1 cellular context compared by ENCODE assay signal in the genomic region with DNA sequence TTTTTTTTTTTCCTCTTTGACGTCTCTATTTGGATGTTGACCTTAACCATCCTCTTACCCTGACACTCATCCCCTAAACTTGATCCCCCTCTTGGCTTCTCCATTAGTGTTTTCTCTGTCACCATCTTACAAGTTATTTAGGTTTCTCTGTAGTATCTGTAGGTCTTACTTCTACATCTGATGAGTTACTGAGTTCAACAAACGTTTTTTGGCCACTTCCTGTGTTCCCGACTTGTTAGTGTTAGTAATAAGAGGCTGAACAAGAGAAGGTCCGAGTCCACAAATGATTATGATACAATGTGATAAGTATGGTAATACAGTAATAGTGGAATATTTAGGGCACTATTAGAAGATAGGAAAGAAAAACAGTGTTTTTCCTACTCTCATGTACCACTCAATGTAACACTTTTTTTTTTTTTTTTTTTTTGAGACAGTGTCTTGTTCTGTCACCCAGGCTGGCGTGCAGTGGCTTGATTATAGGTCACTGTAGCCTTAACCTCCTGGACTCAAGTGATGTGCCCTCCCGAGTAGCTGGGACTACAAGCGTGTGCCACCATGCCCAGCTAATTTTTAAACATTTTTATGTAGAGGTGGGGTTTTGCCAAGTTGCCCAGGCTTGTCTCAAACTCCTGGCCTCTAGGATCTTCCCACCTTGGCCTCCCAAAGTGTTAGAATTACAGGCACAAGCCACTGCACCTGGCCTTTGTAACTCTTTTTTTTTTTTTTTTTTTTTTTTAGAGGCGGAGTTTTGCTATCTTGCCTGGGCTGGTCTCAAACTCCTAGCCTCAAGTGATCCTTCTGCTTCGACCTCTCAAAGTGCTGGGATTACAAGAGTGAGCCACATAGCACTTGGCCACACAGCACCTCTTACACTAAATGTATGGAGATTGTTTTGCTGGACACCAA.
TF ChIP-seq lines count a peak whose summit lies in the region.

No MANE protein-coding gene starts in this region.

TF ChIP-seq in WTC11, 78 proteins besides CTCF, POLR2A, EP300 and RAD21 (continued from another document):
- TF ChIP-seq, protein P1, sequence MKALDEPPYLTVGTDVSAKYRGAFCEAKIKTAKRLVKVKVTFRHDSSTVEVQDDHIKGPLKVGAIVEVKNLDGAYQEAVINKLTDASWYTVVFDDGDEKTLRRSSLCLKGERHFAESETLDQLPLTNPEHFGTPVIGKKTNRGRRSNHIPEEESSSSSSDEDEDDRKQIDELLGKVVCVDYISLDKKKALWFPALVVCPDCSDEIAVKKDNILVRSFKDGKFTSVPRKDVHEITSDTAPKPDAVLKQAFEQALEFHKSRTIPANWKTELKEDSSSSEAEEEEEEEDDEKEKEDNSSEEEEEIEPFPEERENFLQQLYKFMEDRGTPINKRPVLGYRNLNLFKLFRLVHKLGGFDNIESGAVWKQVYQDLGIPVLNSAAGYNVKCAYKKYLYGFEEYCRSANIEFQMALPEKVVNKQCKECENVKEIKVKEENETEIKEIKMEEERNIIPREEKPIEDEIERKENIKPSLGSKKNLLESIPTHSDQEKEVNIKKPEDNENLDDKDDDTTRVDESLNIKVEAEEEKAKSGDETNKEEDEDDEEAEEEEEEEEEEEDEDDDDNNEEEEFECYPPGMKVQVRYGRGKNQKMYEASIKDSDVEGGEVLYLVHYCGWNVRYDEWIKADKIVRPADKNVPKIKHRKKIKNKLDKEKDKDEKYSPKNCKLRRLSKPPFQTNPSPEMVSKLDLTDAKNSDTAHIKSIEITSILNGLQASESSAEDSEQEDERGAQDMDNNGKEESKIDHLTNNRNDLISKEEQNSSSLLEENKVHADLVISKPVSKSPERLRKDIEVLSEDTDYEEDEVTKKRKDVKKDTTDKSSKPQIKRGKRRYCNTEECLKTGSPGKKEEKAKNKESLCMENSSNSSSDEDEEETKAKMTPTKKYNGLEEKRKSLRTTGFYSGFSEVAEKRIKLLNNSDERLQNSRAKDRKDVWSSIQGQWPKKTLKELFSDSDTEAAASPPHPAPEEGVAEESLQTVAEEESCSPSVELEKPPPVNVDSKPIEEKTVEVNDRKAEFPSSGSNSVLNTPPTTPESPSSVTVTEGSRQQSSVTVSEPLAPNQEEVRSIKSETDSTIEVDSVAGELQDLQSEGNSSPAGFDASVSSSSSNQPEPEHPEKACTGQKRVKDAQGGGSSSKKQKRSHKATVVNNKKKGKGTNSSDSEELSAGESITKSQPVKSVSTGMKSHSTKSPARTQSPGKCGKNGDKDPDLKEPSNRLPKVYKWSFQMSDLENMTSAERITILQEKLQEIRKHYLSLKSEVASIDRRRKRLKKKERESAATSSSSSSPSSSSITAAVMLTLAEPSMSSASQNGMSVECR (CRISPR knock-in tag; IDR thresholded peaks at IDR 0.05; ENCODE audit: borderline replicate concordance): no peak
- TF ChIP-seq CREB1 (CRISPR knock-in tag; IDR thresholded peaks at IDR 0.05): no peak
- TF ChIP-seq NR1H2 (CRISPR knock-in tag; IDR thresholded peaks at IDR 0.05): no peak
- TF ChIP-seq, protein P2, sequence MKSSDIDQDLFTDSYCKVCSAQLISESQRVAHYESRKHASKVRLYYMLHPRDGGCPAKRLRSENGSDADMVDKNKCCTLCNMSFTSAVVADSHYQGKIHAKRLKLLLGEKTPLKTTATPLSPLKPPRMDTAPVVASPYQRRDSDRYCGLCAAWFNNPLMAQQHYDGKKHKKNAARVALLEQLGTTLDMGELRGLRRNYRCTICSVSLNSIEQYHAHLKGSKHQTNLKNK (CRISPR knock-in tag; IDR thresholded peaks at IDR 0.05): no peak
- TF ChIP-seq HMGXB4 (CRISPR knock-in tag; IDR thresholded peaks at IDR 0.05): no peak
- TF ChIP-seq, protein P3, sequence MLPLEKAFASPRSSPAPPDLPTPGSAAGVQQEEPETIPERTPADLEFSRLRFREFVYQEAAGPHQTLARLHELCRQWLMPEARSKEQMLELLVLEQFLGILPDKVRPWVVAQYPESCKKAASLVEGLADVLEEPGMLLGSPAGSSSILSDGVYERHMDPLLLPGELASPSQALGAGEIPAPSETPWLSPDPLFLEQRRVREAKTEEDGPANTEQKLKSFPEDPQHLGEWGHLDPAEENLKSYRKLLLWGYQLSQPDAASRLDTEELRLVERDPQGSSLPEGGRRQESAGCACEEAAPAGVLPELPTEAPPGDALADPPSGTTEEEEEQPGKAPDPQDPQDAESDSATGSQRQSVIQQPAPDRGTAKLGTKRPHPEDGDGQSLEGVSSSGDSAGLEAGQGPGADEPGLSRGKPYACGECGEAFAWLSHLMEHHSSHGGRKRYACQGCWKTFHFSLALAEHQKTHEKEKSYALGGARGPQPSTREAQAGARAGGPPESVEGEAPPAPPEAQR (CRISPR knock-in tag; IDR thresholded peaks at IDR 0.05): no peak
- TF ChIP-seq PRRX2 (CRISPR knock-in tag; IDR thresholded peaks at IDR 0.05): no peak
- no peak for TF ChIP-seq ZNF317 (CRISPR knock-in tag; IDR thresholded peaks at IDR 0.05; ENCODE audit: borderline replicate concordance, low read depth)
- TF ChIP-seq ESRRA (CRISPR knock-in tag; IDR thresholded peaks at IDR 0.05; ENCODE audit: borderline replicate concordance): no peak
